1 cellular context compared by ENCODE assay signal in genomic region chr13:67283602-67284001, GRCh38.
TF ChIP-seq lines count a peak whose summit lies in the region.

No MANE protein-coding gene starts in this region.

TF ChIP-seq in GM23338, 12 proteins besides CTCF, POLR2A, EP300 and RAD21 (continued from another document):
- TF ChIP-seq EZH2 (IDR thresholded peaks at IDR 0.05; ENCODE audit: low read depth, unreplicated experiment) (no peak), NANOG (IDR thresholded peaks at IDR 0.05; ENCODE audit: borderline replicate concordance) (no peak), CREB1 (CRISPR knock-in tag; IDR thresholded peaks at IDR 0.05; ENCODE audit: low read depth) (no peak), ZNF331 (CRISPR knock-in tag; IDR thresholded peaks at IDR 0.05; ENCODE audit: low read depth) (no peak), ZNF114 (CRISPR knock-in tag; IDR thresholded peaks at IDR 0.05) (no peak), EZH2phosphoT487 (IDR thresholded peaks at IDR 0.05; ENCODE audit: unreplicated experiment) (no peak)
- TF ChIP-seq, protein P1, sequence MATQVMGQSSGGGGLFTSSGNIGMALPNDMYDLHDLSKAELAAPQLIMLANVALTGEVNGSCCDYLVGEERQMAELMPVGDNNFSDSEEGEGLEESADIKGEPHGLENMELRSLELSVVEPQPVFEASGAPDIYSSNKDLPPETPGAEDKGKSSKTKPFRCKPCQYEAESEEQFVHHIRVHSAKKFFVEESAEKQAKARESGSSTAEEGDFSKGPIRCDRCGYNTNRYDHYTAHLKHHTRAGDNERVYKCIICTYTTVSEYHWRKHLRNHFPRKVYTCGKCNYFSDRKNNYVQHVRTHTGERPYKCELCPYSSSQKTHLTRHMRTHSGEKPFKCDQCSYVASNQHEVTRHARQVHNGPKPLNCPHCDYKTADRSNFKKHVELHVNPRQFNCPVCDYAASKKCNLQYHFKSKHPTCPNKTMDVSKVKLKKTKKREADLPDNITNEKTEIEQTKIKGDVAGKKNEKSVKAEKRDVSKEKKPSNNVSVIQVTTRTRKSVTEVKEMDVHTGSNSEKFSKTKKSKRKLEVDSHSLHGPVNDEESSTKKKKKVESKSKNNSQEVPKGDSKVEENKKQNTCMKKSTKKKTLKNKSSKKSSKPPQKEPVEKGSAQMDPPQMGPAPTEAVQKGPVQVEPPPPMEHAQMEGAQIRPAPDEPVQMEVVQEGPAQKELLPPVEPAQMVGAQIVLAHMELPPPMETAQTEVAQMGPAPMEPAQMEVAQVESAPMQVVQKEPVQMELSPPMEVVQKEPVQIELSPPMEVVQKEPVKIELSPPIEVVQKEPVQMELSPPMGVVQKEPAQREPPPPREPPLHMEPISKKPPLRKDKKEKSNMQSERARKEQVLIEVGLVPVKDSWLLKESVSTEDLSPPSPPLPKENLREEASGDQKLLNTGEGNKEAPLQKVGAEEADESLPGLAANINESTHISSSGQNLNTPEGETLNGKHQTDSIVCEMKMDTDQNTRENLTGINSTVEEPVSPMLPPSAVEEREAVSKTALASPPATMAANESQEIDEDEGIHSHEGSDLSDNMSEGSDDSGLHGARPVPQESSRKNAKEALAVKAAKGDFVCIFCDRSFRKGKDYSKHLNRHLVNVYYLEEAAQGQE (IDR thresholded peaks at IDR 0.05; ENCODE audit: unreplicated experiment) = no peak
- TF ChIP-seq, protein P2, sequence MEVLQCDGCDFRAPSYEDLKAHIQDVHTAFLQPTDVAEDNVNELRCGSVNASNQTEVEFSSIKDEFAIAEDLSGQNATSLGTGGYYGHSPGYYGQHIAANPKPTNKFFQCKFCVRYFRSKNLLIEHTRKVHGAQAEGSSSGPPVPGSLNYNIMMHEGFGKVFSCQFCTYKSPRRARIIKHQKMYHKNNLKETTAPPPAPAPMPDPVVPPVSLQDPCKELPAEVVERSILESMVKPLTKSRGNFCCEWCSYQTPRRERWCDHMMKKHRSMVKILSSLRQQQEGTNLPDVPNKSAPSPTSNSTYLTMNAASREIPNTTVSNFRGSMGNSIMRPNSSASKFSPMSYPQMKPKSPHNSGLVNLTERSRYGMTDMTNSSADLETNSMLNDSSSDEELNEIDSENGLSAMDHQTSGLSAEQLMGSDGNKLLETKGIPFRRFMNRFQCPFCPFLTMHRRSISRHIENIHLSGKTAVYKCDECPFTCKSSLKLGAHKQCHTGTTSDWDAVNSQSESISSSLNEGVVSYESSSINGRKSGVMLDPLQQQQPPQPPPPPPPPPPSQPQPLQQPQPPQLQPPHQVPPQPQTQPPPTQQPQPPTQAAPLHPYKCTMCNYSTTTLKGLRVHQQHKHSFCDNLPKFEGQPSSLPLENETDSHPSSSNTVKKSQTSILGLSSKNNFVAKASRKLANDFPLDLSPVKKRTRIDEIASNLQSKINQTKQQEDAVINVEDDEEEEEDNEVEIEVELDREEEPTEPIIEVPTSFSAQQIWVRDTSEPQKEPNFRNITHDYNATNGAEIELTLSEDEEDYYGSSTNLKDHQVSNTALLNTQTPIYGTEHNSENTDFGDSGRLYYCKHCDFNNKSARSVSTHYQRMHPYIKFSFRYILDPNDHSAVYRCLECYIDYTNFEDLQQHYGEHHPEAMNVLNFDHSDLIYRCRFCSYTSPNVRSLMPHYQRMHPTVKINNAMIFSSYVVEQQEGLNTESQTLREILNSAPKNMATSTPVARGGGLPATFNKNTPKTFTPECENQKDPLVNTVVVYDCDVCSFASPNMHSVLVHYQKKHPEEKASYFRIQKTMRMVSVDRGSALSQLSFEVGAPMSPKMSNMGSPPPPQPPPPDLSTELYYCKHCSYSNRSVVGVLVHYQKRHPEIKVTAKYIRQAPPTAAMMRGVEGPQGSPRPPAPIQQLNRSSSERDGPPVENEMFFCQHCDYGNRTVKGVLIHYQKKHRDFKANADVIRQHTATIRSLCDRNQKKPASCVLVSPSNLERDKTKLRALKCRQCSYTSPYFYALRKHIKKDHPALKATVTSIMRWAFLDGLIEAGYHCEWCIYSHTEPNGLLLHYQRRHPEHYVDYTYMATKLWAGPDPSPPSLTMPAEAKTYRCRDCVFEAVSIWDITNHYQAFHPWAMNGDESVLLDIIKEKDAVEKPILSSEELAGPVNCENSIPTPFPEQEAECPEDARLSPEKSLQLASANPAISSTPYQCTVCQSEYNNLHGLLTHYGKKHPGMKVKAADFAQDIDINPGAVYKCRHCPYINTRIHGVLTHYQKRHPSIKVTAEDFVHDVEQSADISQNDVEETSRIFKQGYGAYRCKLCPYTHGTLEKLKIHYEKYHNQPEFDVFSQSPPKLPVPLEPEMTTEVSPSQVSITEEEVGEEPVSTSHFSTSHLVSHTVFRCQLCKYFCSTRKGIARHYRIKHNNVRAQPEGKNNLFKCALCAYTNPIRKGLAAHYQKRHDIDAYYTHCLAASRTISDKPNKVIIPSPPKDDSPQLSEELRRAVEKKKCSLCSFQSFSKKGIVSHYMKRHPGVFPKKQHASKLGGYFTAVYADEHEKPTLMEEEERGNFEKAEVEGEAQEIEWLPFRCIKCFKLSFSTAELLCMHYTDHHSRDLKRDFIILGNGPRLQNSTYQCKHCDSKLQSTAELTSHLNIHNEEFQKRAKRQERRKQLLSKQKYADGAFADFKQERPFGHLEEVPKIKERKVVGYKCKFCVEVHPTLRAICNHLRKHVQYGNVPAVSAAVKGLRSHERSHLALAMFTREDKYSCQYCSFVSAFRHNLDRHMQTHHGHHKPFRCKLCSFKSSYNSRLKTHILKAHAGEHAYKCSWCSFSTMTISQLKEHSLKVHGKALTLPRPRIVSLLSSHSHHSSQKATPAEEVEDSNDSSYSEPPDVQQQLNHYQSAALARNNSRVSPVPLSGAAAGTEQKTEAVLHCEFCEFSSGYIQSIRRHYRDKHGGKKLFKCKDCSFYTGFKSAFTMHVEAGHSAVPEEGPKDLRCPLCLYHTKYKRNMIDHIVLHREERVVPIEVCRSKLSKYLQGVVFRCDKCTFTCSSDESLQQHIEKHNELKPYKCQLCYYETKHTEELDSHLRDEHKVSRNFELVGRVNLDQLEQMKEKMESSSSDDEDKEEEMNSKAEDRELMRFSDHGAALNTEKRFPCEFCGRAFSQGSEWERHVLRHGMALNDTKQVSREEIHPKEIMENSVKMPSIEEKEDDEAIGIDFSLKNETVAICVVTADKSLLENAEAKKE (CRISPR knock-in tag; IDR thresholded peaks at IDR 0.05) = no peak
